In genomic region chr4:56654238-56654632, GRCh38 we compare ENCODE assay signal across 15 cellular contexts. TPM values are rescaled to one million over a fixed set of nuclear protein-coding genes. Genes with fewer than 3 reads are reported as not detected.
DNase-seq lines count a peak whose midpoint lies in the region; ATAC-seq and TF ChIP-seq lines count a peak whose summit lies in the region.
"Had no signal": no experiment of that assay in that cellular context is flagged by ENCODE, and none has a peak within 500 bp of the region (broad histone marks: within the 10 kb centered on the region; RNA-seq: fewer than 3 reads in every experiment).

No MANE protein-coding gene starts in this region.

- H3K27ac ChIP-seq in coronary artery = no peak overlapping the region
- H3K27ac ChIP-seq: SK-N-MC had no signal

- H3K9me3 Mint-ChIP-seq in T-cell = no peaks in the 10 kb centered on the region
- peaks cover 2% of the 10 kb centered on the region for H3K9me3 Mint-ChIP-seq in glutamatergic neuron (ENCODE audit: unreplicated experiment)
- H3K9me3 Mint-ChIP-seq in stimulated activated naive CD8-positive, alpha-beta T cell treated with anti-CD3 and anti-CD28 coated beads, Interleukin-15, Interleukin-2, amounts not matched to agents 100 ng/mL and 50 ng/mL, for 24 hours = no peaks in the 10 kb centered on the region

- TF ChIP-seq CTCF in glutamatergic neuron (IDR thresholded peaks at IDR 0.05; ENCODE audit: partially characterized antibody, unreplicated experiment) (no peak), coronary artery (IDR thresholded peaks at IDR 0.05) (no peak)

- H3K27ac Mint-ChIP-seq in T-cell = peak overlapping the region; percentile 88 to 90
- no peak overlapping the region for H3K27ac Mint-ChIP-seq in glutamatergic neuron (ENCODE audit: unreplicated experiment)
- H3K27ac Mint-ChIP-seq in stimulated activated naive CD8-positive, alpha-beta T cell treated with anti-CD3 and anti-CD28 coated beads, Interleukin-15, Interleukin-2, amounts not matched to agents 100 ng/mL and 50 ng/mL, for 24 hours = peak overlapping the region; percentile 95

- no peak for ATAC-seq in T-cell (replicated peaks in 1 of 4)
- ATAC-seq in Right ventricle myocardium superior (ENCODE audit: poor library complexity) = no peak
- ATAC-seq in GM21447 (IDR thresholded peaks at IDR 0.05; ENCODE audit: unreplicated experiment) = no peak

- no peak overlapping the region for H3K4me3 ChIP-seq in coronary artery

- POLR2A ChIA-PET in T-cell (lab: Charles Lee) = no interaction called here

- intact Hi-C loops in Right ventricle myocardium superior (cut with DNase I) = no loop called here

- H3K27me3 Mint-ChIP-seq in T-cell (peaks cover 12 to 28% of the 10 kb centered on the region in 2 donors), glutamatergic neuron (ENCODE audit: unreplicated experiment) (peaks cover 9% of the 10 kb centered on the region)
- peaks cover 15% of the 10 kb centered on the region for H3K27me3 Mint-ChIP-seq in stimulated activated naive CD8-positive, alpha-beta T cell treated with anti-CD3 and anti-CD28 coated beads, Interleukin-15, Interleukin-2, amounts not matched to agents 100 ng/mL and 50 ng/mL, for 24 hours

- H3K4me1 Mint-ChIP-seq in T-cell (peaks cover 52 to 74% (median 65%) of the 10 kb centered on the region in 3 donors), glutamatergic neuron (ENCODE audit: low read depth, unreplicated experiment) (peaks cover 7% of the 10 kb centered on the region)
- peaks cover 84% of the 10 kb centered on the region for H3K4me1 Mint-ChIP-seq in stimulated activated naive CD8-positive, alpha-beta T cell treated with anti-CD3 and anti-CD28 coated beads, Interleukin-15, Interleukin-2, amounts not matched to agents 100 ng/mL and 50 ng/mL, for 24 hours (ENCODE audit: low read depth)

- H3K4me3 Mint-ChIP-seq in T-cell (peak overlapping the region; percentile 88 to 90 (median 89)), glutamatergic neuron (ENCODE audit: unreplicated experiment) (peak overlapping the region; percentile 98)
- H3K4me3 Mint-ChIP-seq in stimulated activated naive CD8-positive, alpha-beta T cell treated with anti-CD3 and anti-CD28 coated beads, Interleukin-15, Interleukin-2, amounts not matched to agents 100 ng/mL and 50 ng/mL, for 24 hours = peak overlapping the region; percentile 94

- no peaks in the 10 kb centered on the region for H3K36me3 Mint-ChIP-seq in T-cell
- H3K36me3 Mint-ChIP-seq in glutamatergic neuron (ENCODE audit: unreplicated experiment) = peaks cover 6% of the 10 kb centered on the region
- H3K36me3 Mint-ChIP-seq in stimulated activated naive CD8-positive, alpha-beta T cell treated with anti-CD3 and anti-CD28 coated beads, Interleukin-15, Interleukin-2, amounts not matched to agents 100 ng/mL and 50 ng/mL, for 24 hours (ENCODE audit: low read depth) = peaks cover 45% of the 10 kb centered on the region

- CTCF ChIA-PET in T-cell (lab: Charles Lee) = interaction anchor here in 1 of 2 donors (0.8 to 1.1 kb wide), 2 partner anchors 40 to 103 kb away, joined by 3 read pairs; no protein-coding TSS in a partner anchor

- peak; percentile 5 for DNase-seq in NCI-H2171 treated with DMSO at 0.1 percent for 48 hours (lab: John Stamatoyannopoulos, UW)
- no peak for DNase-seq in NCI-H2171 (lab: John Stamatoyannopoulos, UW)
- no peak for DNase-seq in T-cell
- DNase-seq in glutamatergic neuron = no peak
- DNase-seq in coronary artery (ENCODE audit: low spot score) = no peak
- no peak for DNase-seq in Right ventricle myocardium superior
- DNase-seq: activated CD8-positive, alpha-beta memory T cell treated with anti-CD3 and anti-CD28 coated beads, Interleukin-2, amount 50 U/mL, for 48 hours; heart left ventricle; mesenchymal stem cell; NCI-H510A treated with DMSO at 0.1 percent for 48 hours; spleen had no signal

RNA-seq across cellular contexts. Expression of gene HOPX, which starts 26.9 kb away (rescaled TPM):
- total RNA-seq in T-cell = 10 to 100 TPM in 4 of 5 donors, 1 to 10 TPM in 1; 6.3 to 34.9 (median 23.4) TPM
- 0.54 TPM for total RNA-seq in glutamatergic neuron (ENCODE audit: unreplicated experiment)
- 23.7 TPM for total RNA-seq in Right ventricle myocardium superior
- total RNA-seq: G401 had no signal
